Comparison of ENCODE assay signal across 8 cellular contexts in the genomic region with DNA sequence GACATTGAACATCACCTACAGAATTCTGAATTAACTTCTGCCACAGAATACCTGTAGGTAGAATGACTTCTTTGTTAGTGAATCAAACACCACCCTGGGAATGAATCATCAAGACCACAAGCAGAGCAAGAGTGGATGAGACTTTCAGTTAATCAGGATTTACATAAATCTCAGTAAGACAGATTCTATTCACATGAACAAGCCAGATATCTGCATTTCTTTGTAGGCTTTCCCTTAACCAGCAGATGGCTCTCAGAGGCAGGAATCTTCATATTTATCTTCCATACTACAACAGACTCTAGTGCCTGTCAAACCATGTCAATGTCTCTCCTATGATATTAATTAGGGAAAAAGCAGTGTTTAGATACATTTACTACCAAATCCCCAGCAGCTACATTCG.
DNase-seq lines count a peak whose midpoint lies in the region; TF ChIP-seq lines count a peak whose summit lies in the region.

No MANE protein-coding gene starts in this region.

- H3K4me1 ChIP-seq in breast epithelium: no peaks in the 10 kb centered on the region

- no peaks in the 10 kb centered on the region for H3K36me3 Mint-ChIP-seq in MCF 10A (ENCODE audit: insufficient read depth, unreplicated experiment)
- peaks cover 14% of the 10 kb centered on the region for H3K36me3 Mint-ChIP-seq in activated CD4-positive, alpha-beta memory T cell treated with anti-CD3 and anti-CD28 coated beads for 36 hours

- H3K4me3 ChIP-seq in breast epithelium (no peak overlapping the region), fibroblast of mammary gland (ENCODE audit: control insufficient read depth, low read depth, low read length) (no peak overlapping the region)

- peaks cover 14% of the 10 kb centered on the region for H3K4me1 Mint-ChIP-seq in MCF 10A (ENCODE audit: insufficient read depth, unreplicated experiment)
- peaks cover 37% of the 10 kb centered on the region for H3K4me1 Mint-ChIP-seq in activated CD4-positive, alpha-beta memory T cell treated with anti-CD3 and anti-CD28 coated beads for 36 hours (ENCODE audit: low read depth)

- no peaks in the 10 kb centered on the region for H3K27me3 ChIP-seq in breast epithelium

- H3K36me3 ChIP-seq in breast epithelium: no peaks in the 10 kb centered on the region

- H3K9me3 Mint-ChIP-seq in MCF 10A (ENCODE audit: unreplicated experiment): no peaks in the 10 kb centered on the region
- no peaks in the 10 kb centered on the region for H3K9me3 Mint-ChIP-seq in activated CD4-positive, alpha-beta memory T cell treated with anti-CD3 and anti-CD28 coated beads for 36 hours

- H3K9me3 ChIP-seq in breast epithelium: no peaks in the 10 kb centered on the region

- no peak overlapping the region for H3K4me3 Mint-ChIP-seq in MCF 10A (ENCODE audit: unreplicated experiment)
- no peak overlapping the region for H3K4me3 Mint-ChIP-seq in activated CD4-positive, alpha-beta memory T cell treated with anti-CD3 and anti-CD28 coated beads for 36 hours

- CTCF ChIA-PET in MCF 10A (lab: Yijun Ruan, JAX) (interaction anchor here (0.6 to 2.7 kb wide), 7 partner anchors 10 to 1536 kb away, joined by 3 to 22 read pairs (median 4); no protein-coding TSS in a partner anchor), HEK293T (lab: Yijun Ruan, JAX) (interaction anchor here (0.6 to 1.6 kb wide), 3 partner anchors 109 to 566 kb away, joined by 3 to 4 read pairs (median 3); no protein-coding TSS in a partner anchor)
- CTCF ChIA-PET in activated CD4-positive, alpha-beta memory T cell treated with anti-CD3 and anti-CD28 coated beads for 36 hours (lab: Charles Lee): interaction anchor here (0.9 to 1.7 kb wide), 4 partner anchors 46 to 1498 kb away, joined by 3 to 9 read pairs (median 7); no protein-coding TSS in a partner anchor

- H3K27ac Mint-ChIP-seq in MCF 10A (ENCODE audit: low read depth, unreplicated experiment): no peak overlapping the region
- no peak overlapping the region for H3K27ac Mint-ChIP-seq in activated CD4-positive, alpha-beta memory T cell treated with anti-CD3 and anti-CD28 coated beads for 36 hours

- BruUV-seq in MCF 10A (replicated peaks; lab: Mats Ljungman, UMichigan): no TSS peak

- peak; percentile 37 for TF ChIP-seq CTCF in MCF 10A (IDR thresholded peaks at IDR 0.05; ENCODE audit: unreplicated experiment)
- TF ChIP-seq CTCF in breast epithelium (IDR thresholded peaks at IDR 0.05): no peak
- TF ChIP-seq CTCF in fibroblast of mammary gland (conservative IDR thresholded peaks at IDR 0.05; ENCODE audit: control insufficient read depth, insufficient read depth, low read depth, low read length): peak; percentile 48

- no peak for TF ChIP-seq POLR2A in breast epithelium (IDR thresholded peaks at IDR 0.05)

- H3K27me3 Mint-ChIP-seq in MCF 10A (ENCODE audit: insufficient read depth, unreplicated experiment): no peaks in the 10 kb centered on the region
- H3K27me3 Mint-ChIP-seq in activated CD4-positive, alpha-beta memory T cell treated with anti-CD3 and anti-CD28 coated beads for 36 hours: no peaks in the 10 kb centered on the region

- POLR2A ChIA-PET in MCF 10A (lab: Yijun Ruan, JAX): interaction anchor here (0.6 to 1.5 kb wide), 2 partner anchors 9 to 478 kb away, joined by 3 to 7 read pairs; no protein-coding TSS in a partner anchor
- POLR2A ChIA-PET in HEK293T (lab: Yijun Ruan, JAX): no interaction called here
- POLR2A ChIA-PET in activated CD4-positive, alpha-beta memory T cell treated with anti-CD3 and anti-CD28 coated beads for 36 hours (lab: Charles Lee): interaction anchor here (1.3 kb wide), 1 partner anchor 43 kb away, joined by 3 read pairs; no protein-coding TSS in a partner anchor

- DNase-seq in MCF 10A (ENCODE audit: unreplicated experiment) (peak; percentile 64), breast epithelium (ENCODE audit: low spot score in 2 of 2) (no peak), HEK293T (ENCODE audit: extremely low spot score) (no peak), NCI-H526 treated with DMSO at 0.1 percent for 48 hours (lab: John Stamatoyannopoulos, UW) (peak; percentile 35), fibroblast of mammary gland (ENCODE audit: low read depth) (peak; percentile 58), GOT3 (lab: John Stamatoyannopoulos, UW) (no peak), NOMO-1 treated with DMSO at 0.1 percent for 48 hours (lab: John Stamatoyannopoulos, UW; ENCODE audit: unreplicated experiment) (no peak)
- DNase-seq in activated CD4-positive, alpha-beta memory T cell treated with anti-CD3 and anti-CD28 coated beads for 36 hours: no peak

- no peak overlapping the region for H3K27ac ChIP-seq in breast epithelium

- intact Hi-C loops in MCF 10A (cut with micrococcal nuclease) (loop anchor here (1.0 kb wide), 3 partner anchors 565 to 1536 kb away; no protein-coding TSS in a partner anchor), breast epithelium (cut with DNase I; ENCODE audit: low total_unique reads) (no loop called here)
- intact Hi-C loops in activated CD4-positive, alpha-beta memory T cell treated with anti-CD3 and anti-CD28 coated beads for 36 hours (cut with micrococcal nuclease): loop anchor here (1.0 to 2.0 kb wide), 3 partner anchors 45 to 565 kb away; no protein-coding TSS in a partner anchor

TF ChIP-seq in HEK293T, 16 proteins besides CTCF, POLR2A, EP300 and RAD21:
- TF ChIP-seq ARNT (IDR thresholded peaks at IDR 0.05) (no peak), ZNF384 (IDR thresholded peaks at IDR 0.05) (no peak), FOXM1 (IDR thresholded peaks at IDR 0.05; ENCODE audit: borderline replicate concordance) (no peak), SP1 (IDR thresholded peaks at IDR 0.05) (no peak)
- TF ChIP-seq, protein P1, sequence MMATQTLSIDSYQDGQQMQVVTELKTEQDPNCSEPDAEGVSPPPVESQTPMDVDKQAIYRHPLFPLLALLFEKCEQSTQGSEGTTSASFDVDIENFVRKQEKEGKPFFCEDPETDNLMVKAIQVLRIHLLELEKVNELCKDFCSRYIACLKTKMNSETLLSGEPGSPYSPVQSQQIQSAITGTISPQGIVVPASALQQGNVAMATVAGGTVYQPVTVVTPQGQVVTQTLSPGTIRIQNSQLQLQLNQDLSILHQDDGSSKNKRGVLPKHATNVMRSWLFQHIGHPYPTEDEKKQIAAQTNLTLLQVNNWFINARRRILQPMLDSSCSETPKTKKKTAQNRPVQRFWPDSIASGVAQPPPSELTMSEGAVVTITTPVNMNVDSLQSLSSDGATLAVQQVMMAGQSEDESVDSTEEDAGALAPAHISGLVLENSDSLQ (IDR thresholded peaks at IDR 0.05): peak; percentile 51

Comparison
In these comparisons a context has a peak if more than half of its experiments do, and no peak if none do; other contexts are left out.
1. DNase-seq: peak in MCF 10A (single experiment), NCI-H526 treated with DMSO at 0.1 percent for 48 hours (single experiment) and fibroblast of mammary gland (single experiment); none in breast epithelium (0 of 2), HEK293T (single experiment), GOT3 (single experiment), activated CD4-positive, alpha-beta memory T cell treated with anti-CD3 and anti-CD28 coated beads for 36 hours (single experiment) and NOMO-1 treated with DMSO at 0.1 percent for 48 hours (single experiment).
2. CTCF ChIP-seq: peak in MCF 10A (single experiment) and fibroblast of mammary gland (single experiment); none in breast epithelium (0 of 3).